In the genomic region with DNA sequence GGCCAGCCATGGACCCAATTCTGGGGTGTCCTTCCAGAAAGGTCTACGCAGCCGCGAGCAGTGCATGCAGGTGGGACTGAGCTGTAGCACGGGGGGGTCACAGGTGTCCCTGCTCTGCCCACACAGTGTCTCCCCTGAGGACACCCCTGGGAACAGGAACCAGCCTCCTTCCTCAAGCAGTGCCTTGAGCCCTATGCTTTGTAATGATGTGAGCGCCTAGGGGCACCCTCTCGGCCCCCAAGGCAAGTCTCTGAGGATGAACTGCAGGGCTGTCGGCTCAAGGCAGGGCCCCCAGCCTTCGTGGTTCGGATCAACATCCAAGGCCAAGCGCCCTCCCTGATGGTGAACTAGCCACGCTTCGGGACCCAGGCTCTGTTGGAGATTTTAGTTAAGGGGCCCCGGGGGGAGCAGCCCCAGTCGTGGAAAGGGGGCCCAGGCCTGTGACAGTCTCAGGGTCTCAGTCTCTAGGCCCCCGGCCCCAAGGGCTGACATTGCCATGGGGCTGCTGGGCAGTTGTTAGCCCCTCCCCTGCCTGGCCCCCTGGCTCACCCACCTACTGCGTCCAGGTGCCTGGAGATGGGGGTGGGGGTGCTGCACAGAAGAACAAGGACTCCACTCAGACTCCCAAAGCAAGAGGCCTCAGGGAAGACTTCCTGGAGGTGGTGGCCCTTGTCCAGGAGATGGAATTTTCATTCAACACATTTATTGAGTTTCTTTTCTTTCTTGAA, we compare ENCODE assay signal across 1 cellular context.
TF ChIP-seq lines count a peak whose summit lies in the region.

No MANE protein-coding gene starts in this region.

TF ChIP-seq in GM12878, 131 proteins besides CTCF, POLR2A, EP300 and RAD21:
- TF ChIP-seq STAT3 (IDR thresholded peaks at IDR 0.05; ENCODE audit: low read depth, low read length) (no peak), PML (IDR thresholded peaks at IDR 0.05; ENCODE audit: low read length) (0 out of 2 replicates have a peak, but pooled peaks have one; percentile 10), E2F4 (IDR thresholded peaks at IDR 0.05; ENCODE audit: low read depth, low read length) (no peak), NBN (IDR thresholded peaks at IDR 0.05) (no peak), POLR2AphosphoS2 (IDR thresholded peaks at IDR 0.05; ENCODE audit: low read depth, low read length) (0 out of 2 replicates have a peak, but pooled peaks have one; percentile 34), BHLHE40 (IDR thresholded peaks at IDR 0.05; ENCODE audit: borderline replicate concordance in 1 of 2, low read depth in 2 of 2, low read length in 1 of 2) (no peak), CEBPB (IDR thresholded peaks at IDR 0.05; ENCODE audit: borderline replicate concordance in 1 of 2, low read depth in 2 of 2, low read length in 2 of 2) (no peak), ZNF274 (IDR thresholded peaks at IDR 0.05; ENCODE audit: insufficient read depth, insufficient read length) (no peak)
- TF ChIP-seq, protein P1, sequence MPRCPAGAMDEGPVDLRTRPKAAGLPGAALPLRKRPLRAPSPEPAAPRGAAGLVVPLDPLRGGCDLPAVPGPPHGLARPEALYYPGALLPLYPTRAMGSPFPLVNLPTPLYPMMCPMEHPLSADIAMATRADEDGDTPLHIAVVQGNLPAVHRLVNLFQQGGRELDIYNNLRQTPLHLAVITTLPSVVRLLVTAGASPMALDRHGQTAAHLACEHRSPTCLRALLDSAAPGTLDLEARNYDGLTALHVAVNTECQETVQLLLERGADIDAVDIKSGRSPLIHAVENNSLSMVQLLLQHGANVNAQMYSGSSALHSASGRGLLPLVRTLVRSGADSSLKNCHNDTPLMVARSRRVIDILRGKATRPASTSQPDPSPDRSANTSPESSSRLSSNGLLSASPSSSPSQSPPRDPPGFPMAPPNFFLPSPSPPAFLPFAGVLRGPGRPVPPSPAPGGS (IDR thresholded peaks at IDR 0.05; ENCODE audit: borderline replicate concordance, insufficient read depth, low read depth, low read length, poor library complexity, severe bottlenecking) = peak; percentile 16
- TF ChIP-seq, protein P2, sequence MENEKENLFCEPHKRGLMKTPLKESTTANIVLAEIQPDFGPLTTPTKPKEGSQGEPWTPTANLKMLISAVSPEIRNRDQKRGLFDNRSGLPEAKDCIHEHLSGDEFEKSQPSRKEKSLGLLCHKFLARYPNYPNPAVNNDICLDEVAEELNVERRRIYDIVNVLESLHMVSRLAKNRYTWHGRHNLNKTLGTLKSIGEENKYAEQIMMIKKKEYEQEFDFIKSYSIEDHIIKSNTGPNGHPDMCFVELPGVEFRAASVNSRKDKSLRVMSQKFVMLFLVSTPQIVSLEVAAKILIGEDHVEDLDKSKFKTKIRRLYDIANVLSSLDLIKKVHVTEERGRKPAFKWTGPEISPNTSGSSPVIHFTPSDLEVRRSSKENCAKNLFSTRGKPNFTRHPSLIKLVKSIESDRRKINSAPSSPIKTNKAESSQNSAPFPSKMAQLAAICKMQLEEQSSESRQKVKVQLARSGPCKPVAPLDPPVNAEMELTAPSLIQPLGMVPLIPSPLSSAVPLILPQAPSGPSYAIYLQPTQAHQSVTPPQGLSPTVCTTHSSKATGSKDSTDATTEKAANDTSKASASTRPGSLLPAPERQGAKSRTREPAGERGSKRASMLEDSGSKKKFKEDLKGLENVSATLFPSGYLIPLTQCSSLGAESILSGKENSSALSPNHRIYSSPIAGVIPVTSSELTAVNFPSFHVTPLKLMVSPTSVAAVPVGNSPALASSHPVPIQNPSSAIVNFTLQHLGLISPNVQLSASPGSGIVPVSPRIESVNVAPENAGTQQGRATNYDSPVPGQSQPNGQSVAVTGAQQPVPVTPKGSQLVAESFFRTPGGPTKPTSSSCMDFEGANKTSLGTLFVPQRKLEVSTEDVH (IDR thresholded peaks at IDR 0.05; ENCODE audit: low read depth, partially characterized antibody) = no peak
